ENCODE assay signal across 9 cellular contexts in the genomic region with DNA sequence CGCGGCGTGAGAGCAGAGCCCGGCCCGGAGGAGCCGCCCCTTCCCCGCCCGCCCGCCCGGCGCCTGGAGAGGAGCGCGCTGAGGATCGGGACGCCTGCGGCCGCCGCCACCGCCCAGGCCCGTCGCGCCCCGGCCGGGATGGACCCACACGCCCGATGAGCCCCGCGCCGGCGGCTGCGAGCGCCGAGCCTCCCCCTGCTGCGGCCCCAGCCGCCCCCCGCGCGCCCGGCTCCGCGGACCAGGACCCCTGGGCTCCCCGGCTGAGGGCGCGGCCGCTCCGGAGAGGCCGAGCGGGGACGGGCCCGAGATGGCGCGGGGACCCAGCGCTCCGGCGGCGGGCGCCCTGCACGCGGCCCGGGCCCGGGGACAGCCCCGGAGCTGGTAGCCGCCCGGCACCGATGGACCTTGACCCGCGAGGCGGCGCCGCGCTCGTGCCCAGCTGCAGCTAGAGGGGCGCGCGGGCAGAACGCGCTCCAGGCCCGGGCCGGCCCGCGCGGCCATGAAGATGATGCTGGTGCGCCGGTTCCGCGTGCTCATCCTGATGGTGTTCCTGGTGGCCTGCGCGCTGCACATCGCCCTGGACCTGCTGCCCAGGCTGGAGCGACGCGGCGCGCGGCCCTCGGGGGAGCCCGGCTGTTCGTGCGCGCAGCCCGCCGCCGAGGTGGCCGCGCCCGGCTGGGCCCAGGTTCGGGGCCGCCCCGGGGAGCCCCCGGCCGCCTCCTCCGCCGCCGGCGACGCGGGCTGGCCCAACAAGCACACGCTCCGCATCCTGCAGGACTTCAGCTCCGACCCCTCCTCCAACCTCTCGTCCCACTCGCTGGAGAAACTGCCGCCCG. TPM values are rescaled to one million over a fixed set of nuclear protein-coding genes. Genes with fewer than 3 reads are reported as not detected.
DNase-seq lines count a peak whose midpoint lies in the region; ATAC-seq and TF ChIP-seq lines count a peak whose summit lies in the region.
"Had no signal": no experiment of that assay in that cellular context is flagged by ENCODE, and none has a peak within 500 bp of the region (broad histone marks: within the 10 kb centered on the region; RNA-seq: fewer than 3 reads in every experiment).

No MANE protein-coding gene starts in this region.

- peak overlapping the region; percentile 85 for H2AFZ ChIP-seq in IMR-90 (replicated peaks; ENCODE audit: low read length, poor library complexity)

- H3K56ac ChIP-seq in IMR-90 (ENCODE audit: extremely low read depth, insufficient read depth, low read length), result no peak overlapping the region; the same call in 1 of the 2 replicates

- TF ChIP-seq RAD21 in IMR-90 (IDR thresholded peaks at IDR 0.05; ENCODE audit: low read length), result no peak

- no peak for TF ChIP-seq CTCF in AG04450 (IDR thresholded peaks at IDR 0.05; ENCODE audit: low read depth, low read length)
- no peak for TF ChIP-seq CTCF in IMR-90 (conservative IDR thresholded peaks at IDR 0.05; ENCODE audit: low read depth, low read length)
- TF ChIP-seq CTCF in nephron (IDR thresholded peaks at IDR 0.05; ENCODE audit: unreplicated experiment in 3 of 3), result no peak

- no peak overlapping the region for H3K23ac ChIP-seq in IMR-90 (ENCODE audit: low read depth, low read length)

- H3K4ac ChIP-seq in IMR-90 (ENCODE audit: low read depth, low read length), result peak overlapping the region; percentile 46; the same call in 1 of the 2 replicates

- peaks cover 20% of the 10 kb centered on the region for H3K9me1 ChIP-seq in IMR-90 (ENCODE audit: insufficient read depth, low read length)

- peak overlapping the region; percentile 76 for H2AK9ac ChIP-seq in IMR-90 (replicated peaks; ENCODE audit: low read depth, low read length, poor library complexity)

- peak overlapping the region; percentile 64 for H2BK5ac ChIP-seq in IMR-90 (ENCODE audit: low read depth, low read length, poor library complexity, severe bottlenecking)

- H3K9me3 ChIP-seq in AG04450 (ENCODE audit: control insufficient read depth, insufficient read depth, low read length) (peaks cover 2% of the 10 kb centered on the region; the same call in 1 of the 2 replicates), IMR-90 (ENCODE audit: control insufficient read depth, insufficient read depth, low read length) (no peaks in the 10 kb centered on the region), esophagus (ENCODE audit: control insufficient read depth in 2 of 2, insufficient read depth in 1 of 2, low read depth in 1 of 2, low read length in 1 of 2) (no peaks in the 10 kb centered on the region)

- peak overlapping the region; percentile 43; the same call in 1 of the 2 replicates for H3K4me2 ChIP-seq in IMR-90 (ENCODE audit: low read depth, low read length)

- H3K27ac ChIP-seq in AG04450 (ENCODE audit: low read depth, low read length) (no peak overlapping the region), IMR-90 (ENCODE audit: insufficient read depth, low read length) (peak overlapping the region; percentile 79), esophagus (ENCODE audit: low read depth in 2 of 2, low read length in 1 of 2) (peak overlapping the region; percentile 42 to 77)

- no peak overlapping the region for H4K8ac ChIP-seq in IMR-90 (ENCODE audit: low read depth in 2 of 2, low read length in 2 of 2)

- peaks cover 18% of the 10 kb centered on the region for H3K36me3 Mint-ChIP-seq in nephron (ENCODE audit: low read depth)

- in situ Hi-C loops in IMR-90 (cut with MboI; ENCODE audit: low sequenced_read_pairs), result no loop called here

- DNase-seq in AG04450 (ENCODE audit: low read depth, low spot score) (no peak), IMR-90 (peak; percentile 21), SW 1271 (lab: John Stamatoyannopoulos, UW) (no peak), NCI-H69 (lab: John Stamatoyannopoulos, UW) (no peak)
- no peak for DNase-seq in activated naive CD4-positive, alpha-beta T cell treated with anti-CD3 and anti-CD28 coated beads, Interleukin-2, amount 50 U/mL, for 16 hours
- DNase-seq in stimulated activated CD4-positive, alpha-beta T cell treated with anti-CD3 and anti-CD28 coated beads, Interleukin-15, amount 100 ng/mL, for 24 hours, result no peak

- H3K27me3 ChIP-seq in AG04450 (ENCODE audit: control insufficient read depth, insufficient read depth, low read length) (no peaks in the 10 kb centered on the region), IMR-90 (ENCODE audit: control insufficient read depth, insufficient read depth, low read length) (no peaks in the 10 kb centered on the region), esophagus (ENCODE audit: control insufficient read depth in 1 of 2, insufficient read depth in 2 of 2, low read length in 2 of 2) (no peaks in the 10 kb centered on the region)

- no peak overlapping the region for H3K18ac ChIP-seq in IMR-90 (ENCODE audit: low read depth, low read length)

- peak overlapping the region; percentile 58; the same call in 1 of the 2 replicates for H4K91ac ChIP-seq in IMR-90 (ENCODE audit: insufficient read depth, low read depth, low read length)

- no peak overlapping the region for H2AK5ac ChIP-seq in IMR-90 (ENCODE audit: low read depth, low read length)

- no peak overlapping the region for H2BK120ac ChIP-seq in IMR-90 (ENCODE audit: low read depth, low read length)

- peak overlapping the region; percentile 89 for H3K4me3 ChIP-seq in AG04450 (ENCODE audit: low read depth, low read length)
- H3K4me3 ChIP-seq in IMR-90 (ENCODE audit: insufficient read depth, low read depth, low read length), result peak overlapping the region; percentile 78
- H3K4me3 ChIP-seq in esophagus (ENCODE audit: low read depth in 1 of 2, low read length in 2 of 2), result peak overlapping the region; percentile 57 to 64
- H3K4me3 ChIP-seq: K562 had no signal

- H3K9ac ChIP-seq in IMR-90 (ENCODE audit: low read depth, low read length), result peak overlapping the region; percentile 92

- H2BK20ac ChIP-seq in IMR-90 (ENCODE audit: low read depth, low read length), result no peak overlapping the region

- no peak overlapping the region for H3K14ac ChIP-seq in IMR-90 (replicated peaks; ENCODE audit: low read depth, low read length)

- peak overlapping the region in 2 of 3 experiments; percentile 49 to 86 for H3K4me3 Mint-ChIP-seq in nephron

- TSS peak; percentile 74 for BruUV-seq in IMR-90 (replicated peaks; lab: Mats Ljungman, UMichigan)

- POLR2A ChIA-PET in AG04450 (lab: Yijun Ruan, JAX) (interaction anchor here (0.6 to 2.4 kb wide), 11 partner anchors 11 to 133 kb away, joined by 3 to 19 read pairs (median 6); no protein-coding TSS in a partner anchor), IMR-90 (lab: Charles Lee; ENCODE audit: unreplicated experiment) (interaction anchor here (1.5 kb wide), 1 partner anchor 14 kb away, joined by 4 read pairs; no protein-coding TSS in a partner anchor)

- CTCF ChIA-PET in AG04450 (lab: Charles Lee) (interaction anchor here (0.9 to 1.1 kb wide), 2 partner anchors 7 to 129 kb away, joined by 3 to 4 read pairs; no protein-coding TSS in a partner anchor), IMR-90 (lab: Yijun Ruan, JAX) (no interaction called here)

- dilution Hi-C loops in IMR-90 (cut with HindIII; ENCODE audit: low sequenced_read_pairs, unreplicated experiment), result no loop called here

- intact Hi-C loops in IMR-90 (cut with micrococcal nuclease), result no loop called here

- peaks cover 49% of the 10 kb centered on the region for H4K20me1 ChIP-seq in IMR-90 (ENCODE audit: insufficient read depth, low read length)

- peaks cover 36% of the 10 kb centered on the region for H3K36me3 ChIP-seq in IMR-90 (ENCODE audit: control insufficient read depth, insufficient read depth, low read length)
- peaks cover 6 to 19% of the 10 kb centered on the region in 2 donors for H3K36me3 ChIP-seq in esophagus (ENCODE audit: control insufficient read depth in 2 of 2, insufficient read depth in 2 of 2, low read length in 1 of 2)

- WGBS in IMR-90 (ENCODE audit: extremely low coverage in 2 of 2, insufficient read length in 1 of 2), 2 experiments, result 0% methylated on average over 32 of the region's 124 CpGs; no CpG with 5 or more reads in 1 of the 2 experiments
- WGBS in esophagus, 2 donors, result 1% methylated on average over 91 to 124 of the region's 124 CpGs

- no peak for TF ChIP-seq POLR2A in IMR-90 (IDR thresholded peaks at IDR 0.05; ENCODE audit: low read depth, low read length)

- no peak overlapping the region for H2BK15ac ChIP-seq in IMR-90 (ENCODE audit: low read depth, low read length)

- no peaks in the 10 kb centered on the region for H3K9me3 Mint-ChIP-seq in nephron

- H3K4me1 ChIP-seq in IMR-90 (ENCODE audit: control insufficient read depth, insufficient read depth, low read length) (peaks cover 25% of the 10 kb centered on the region), esophagus (ENCODE audit: control insufficient read depth in 2 of 2, insufficient read depth in 2 of 2, low read length in 1 of 2) (peaks cover 3 to 18% of the 10 kb centered on the region in 2 donors)

- H4K5ac ChIP-seq in IMR-90 (ENCODE audit: low read depth, low read length), result no peak overlapping the region

- no peak overlapping the region for H3K27ac Mint-ChIP-seq in nephron

- peaks cover 5% of the 10 kb centered on the region for H3K27me3 Mint-ChIP-seq in nephron (ENCODE audit: low read depth)

- peaks cover 14 to 56% of the 10 kb centered on the region in 2 experiments for H3K79me1 ChIP-seq in IMR-90 (ENCODE audit: low read depth in 1 of 2, low read length in 2 of 2)

- peak; percentile 0 for ATAC-seq in IMR-90 (ENCODE audit: low read depth)

- peaks cover 62% of the 10 kb centered on the region for H3K4me1 Mint-ChIP-seq in nephron

TF ChIP-seq in IMR-90, 13 proteins besides CTCF, POLR2A, EP300 and RAD21:
- TF ChIP-seq CHD1 (IDR thresholded peaks at IDR 0.05; ENCODE audit: low read depth, low read length) (0 out of 2 replicates have a peak, but pooled peaks have one; percentile 8), FOS (IDR thresholded peaks at IDR 0.05; ENCODE audit: low read depth, low read length) (no peak)
TF ChIP-seq in IMR-90: peak in this region for 1.

RNA-seq across cellular contexts. Expression of a gene that starts 0.5 kb away (rescaled TPM):
- polyA plus RNA-seq in AG04450 (2011; rRNA removed) (34.5 and 44.6 TPM in 2 replicates), IMR-90 (2012; rRNA removed) (36.6 and 38.2 TPM in 2 replicates), esophagus (10 to 100 TPM in 1 of 2 donors, 1 to 10 TPM in 1; 6.9 to 11.5 TPM)
- 39.0 and 42.8 TPM in 2 replicates for polyA minus RNA-seq in AG04450 (2011; rRNA and poly(A)+ RNA removed)
- total RNA-seq in IMR-90 (2012; rRNA removed), result 7.7 and 8.9 TPM in 2 replicates
- 36.5 and 56.4 TPM in 2 replicates for polyA plus RNA-seq in IMR-90 (2012; cell fraction: cytosol; rRNA removed)
- polyA plus RNA-seq in IMR-90 (2012; cell fraction: nucleus; rRNA removed; ENCODE audit: low replicate concordance), result 38.9 and 55.0 TPM in 2 replicates
- polyA plus RNA-seq: K562 had no signal
